Comparison of ENCODE assay signal across 8 cellular contexts in the genomic region with DNA sequence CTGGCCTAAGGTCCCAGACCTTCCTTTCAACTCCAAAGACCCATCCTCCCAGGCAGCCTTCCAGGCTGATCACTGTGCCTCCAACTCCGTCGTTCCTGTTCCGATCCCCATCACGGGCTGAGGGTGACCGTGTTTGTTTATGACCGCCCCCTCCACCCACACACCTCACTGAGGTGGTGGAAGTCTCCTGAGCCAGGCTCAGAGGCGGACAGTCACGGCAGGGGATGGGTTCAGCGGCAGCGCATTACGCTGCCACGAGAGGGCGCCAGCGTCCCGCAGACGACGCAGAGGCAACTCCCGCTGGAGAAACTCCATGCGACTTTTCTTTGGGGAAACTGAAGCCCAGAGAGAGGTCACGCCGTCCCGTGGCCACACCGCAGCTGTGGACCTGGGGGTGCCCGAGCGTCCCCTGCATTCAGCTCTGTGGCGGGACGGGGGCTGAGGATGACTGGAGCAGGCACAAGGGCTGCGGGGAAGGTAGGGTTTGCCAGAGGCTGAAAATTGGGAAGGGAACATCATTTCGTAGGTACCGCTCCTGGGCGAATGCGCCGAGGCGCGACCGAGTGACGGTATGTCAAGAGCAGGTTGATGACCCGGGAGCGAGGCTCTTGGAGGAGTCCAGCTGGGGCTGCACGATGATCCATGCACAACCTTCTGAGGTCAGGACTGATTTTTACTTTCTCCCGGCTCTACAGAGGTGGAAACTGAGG. TPM values are rescaled to one million over a fixed set of nuclear protein-coding genes. Genes with fewer than 3 reads are reported as not detected.
DNase-seq lines count a peak whose midpoint lies in the region; ATAC-seq and TF ChIP-seq lines count a peak whose summit lies in the region.

No MANE protein-coding gene starts in this region.

- TF ChIP-seq CTCF in GM13976 (IDR thresholded peaks at IDR 0.05; ENCODE audit: borderline replicate concordance, control extremely low read depth, extremely low read depth, insufficient read depth, missing control alignments) (peak; percentile 99), OCI-LY7 (conservative IDR thresholded peaks at IDR 0.05; ENCODE audit: low read length) (peak; percentile 98), esophagus squamous epithelium (IDR thresholded peaks at IDR 0.05) (peak; percentile 96 to 99 (median 98))

- TF ChIP-seq POLR2A in esophagus squamous epithelium (IDR thresholded peaks at IDR 0.05) = peak in 1 of 4 donors; percentile 40

- H3K4me3 ChIP-seq in OCI-LY7 (ENCODE audit: low read depth, low read length, poor library complexity, severe bottlenecking) = peak overlapping the region; percentile 59
- H3K4me3 ChIP-seq in esophagus squamous epithelium = peak overlapping the region; percentile 39 to 78 (median 62)

- H3K27me3 ChIP-seq in esophagus squamous epithelium = no peaks in the 10 kb centered on the region

- peak; percentile 51 for ATAC-seq in HG03565 (IDR thresholded peaks at IDR 0.05; ENCODE audit: unreplicated experiment)

- H3K9me3 ChIP-seq in OCI-LY7 (ENCODE audit: low read length) (no peaks in the 10 kb centered on the region), esophagus squamous epithelium (no peaks in the 10 kb centered on the region)

- POLR2A ChIA-PET in OCI-LY7 (lab: Charles Lee) = no interaction called here

- no peaks in the 10 kb centered on the region for H4K20me1 ChIP-seq in OCI-LY7 (ENCODE audit: insufficient read depth, low read length)

- peak; percentile 98 for DNase-seq in 8988T
- DNase-seq in GM13976 (ENCODE audit: low spot score) = peak; percentile 89
- DNase-seq in OCI-LY7 (ENCODE audit: low spot score) = peak; percentile 82
- peak; percentile 87 to 90 for DNase-seq in activated T-cell treated with anti-CD3 and anti-CD28 coated beads, Interleukin-2, amount 50 U/mL, for 48 hours
- DNase-seq in esophagus squamous epithelium (lab: John Stamatoyannopoulos, UW) = no peak
- peak; percentile 75 for DNase-seq in myocyte (ENCODE audit: low read depth)
- peak; percentile 60 to 73 for DNase-seq in stimulated activated CD8-positive, alpha-beta memory T cell treated with anti-CD3 and anti-CD28 coated beads, Interleukin-7, amount 100 ng/mL, for 4 hours (ENCODE audit: low read depth in 2 of 2)

- no peaks in the 10 kb centered on the region for H3K9me2 ChIP-seq in OCI-LY7 (ENCODE audit: insufficient read depth, low read length)

- no TSS peak for BruUV-seq in OCI-LY7 (replicated peaks; lab: Mats Ljungman, UMichigan)

- peak overlapping the region; percentile 89 for H3K4me2 ChIP-seq in OCI-LY7 (ENCODE audit: low read length)

- H3K4me1 ChIP-seq in OCI-LY7 (ENCODE audit: insufficient read depth, low read length, poor library complexity, severe bottlenecking) (peaks cover 23% of the 10 kb centered on the region), esophagus squamous epithelium (peaks cover 20 to 55% (median 21%) of the 10 kb centered on the region in 3 donors)

- H3K36me3 ChIP-seq in OCI-LY7 (ENCODE audit: insufficient read depth, low read length) (peaks cover 33% of the 10 kb centered on the region), esophagus squamous epithelium (peaks cover 17 to 44% (median 17%) of the 10 kb centered on the region in 3 donors)

- intact Hi-C loops in OCI-LY7 (cut with micrococcal nuclease; ENCODE audit: unreplicated experiment) (loop anchor here (1.0 to 5.0 kb wide), 3 partner anchors 51 to 160 kb away; a partner anchor contains a TSS), esophagus squamous epithelium (cut with DNase I) (loop anchor here (2.0 kb wide), 1 partner anchor 52 kb away; no protein-coding TSS in a partner anchor)

- 0 to 1% methylated on average over 6 to 20 of the region's 41 CpGs for WGBS in esophagus squamous epithelium, 2 donors

- H2AFZ ChIP-seq in OCI-LY7 (ENCODE audit: low read length) = no peak overlapping the region

- in situ Hi-C loops in GM13976 (cut with MboI; ENCODE audit: low sequenced_read_pairs, unreplicated experiment) = no loop called here

- peaks cover 4% of the 10 kb centered on the region; the same call in 1 of the 2 replicates for H3K79me2 ChIP-seq in OCI-LY7 (ENCODE audit: insufficient read depth, low read depth, low read length)

- CTCF ChIA-PET in OCI-LY7 (lab: Charles Lee; ENCODE audit: unreplicated experiment) = no interaction called here

- H3K27ac ChIP-seq in OCI-LY7 (ENCODE audit: low read depth, low read length, poor library complexity, severe bottlenecking) = peak overlapping the region; percentile 59
- peak overlapping the region; percentile 86 to 94 (median 92) for H3K27ac ChIP-seq in esophagus squamous epithelium

RNA-seq across cellular contexts. Expression of a gene that starts 0.9 kb away (rescaled TPM):
- 27.3 and 30.7 TPM in 2 replicates for total RNA-seq in OCI-LY7 (2014; rRNA removed; shearing (Covaris generic))
- 30.6 and 30.7 TPM in 2 replicates for total RNA-seq in OCI-LY7 (2022)
- 10 to 100 TPM; 12.4 to 37.2 (median 15.4) TPM for total RNA-seq in esophagus squamous epithelium
- 3.8 and 6.3 TPM in 2 replicates for total RNA-seq in myocyte
- 6.6 TPM for polyA plus RNA-seq in myocyte (2012)

RNA-seq across cellular contexts. Expression of a gene that starts 40.1 kb away (rescaled TPM):
- total RNA-seq in OCI-LY7 (2014; rRNA removed; shearing (Covaris generic)) = 0.51 and 1.1 TPM in 2 replicates
- total RNA-seq in OCI-LY7 (2022) (0.57 and 0.61 TPM in 2 replicates), esophagus squamous epithelium (1 to 10 TPM in 1 of 4 donors, under 1 TPM in 1, not detected in 2; 0.22 to 3.1 TPM), myocyte (not detected in 2 replicates)
- not detected for polyA plus RNA-seq in myocyte (2012)
